In genomic region chr18:67500512-67500911, GRCh38 we compare ENCODE assay signal across 34 cellular contexts.
"Had no signal": no experiment of that assay in that cellular context is flagged by ENCODE, and none has a peak within 500 bp of the region (broad histone marks: within the 10 kb centered on the region; RNA-seq: fewer than 3 reads in every experiment).

No MANE protein-coding gene starts in this region.

- H3K4me3 Mint-ChIP-seq: activated CD4-positive, alpha-beta memory T cell treated with anti-CD3 and anti-CD28 coated beads, Interleukin-2, amount 10 ng/mL, durations not matched to agents 7 days and 5 days; activated naive CD8-positive, alpha-beta T cell treated with anti-CD3 and anti-CD28 coated beads for 36 hours; activated T-cell treated with anti-CD3 and anti-CD28 coated beads, Interleukin-2, amount 50 U/mL, for 72 hours; activated T-helper 17 cell treated with anti-CD3 and anti-CD28 coated beads, Interleukin-2, amount 50 U/mL, for 72 hours; central memory CD8-positive, alpha-beta T cell had no signal

- H3K9me3 Mint-ChIP-seq: activated CD4-positive, alpha-beta memory T cell treated with anti-CD3 and anti-CD28 coated beads, Interleukin-2, amount 10 ng/mL, durations not matched to agents 7 days and 5 days; activated T-cell treated with anti-CD3 and anti-CD28 coated beads, Interleukin-2, amount 50 U/mL, for 72 hours; activated T-helper 17 cell treated with anti-CD3 and anti-CD28 coated beads, Interleukin-2, amount 50 U/mL, for 72 hours; central memory CD8-positive, alpha-beta T cell had no signal

- H3K9ac ChIP-seq: KMS-11 had no signal

- H3K27me3 Mint-ChIP-seq: activated naive CD8-positive, alpha-beta T cell treated with anti-CD3 and anti-CD28 coated beads for 36 hours; activated T-helper 17 cell treated with anti-CD3 and anti-CD28 coated beads, Interleukin-2, amount 50 U/mL, for 72 hours had no signal

- H3K36me3 ChIP-seq: brain microvascular endothelial cell, cardiac muscle cell, Peyer's patch had no signal

- H3K4me1 Mint-ChIP-seq: activated CD4-positive, alpha-beta memory T cell treated with anti-CD3 and anti-CD28 coated beads, Interleukin-2, amount 10 ng/mL, durations not matched to agents 7 days and 5 days; activated naive CD8-positive, alpha-beta T cell treated with anti-CD3 and anti-CD28 coated beads for 36 hours; activated T-helper 17 cell treated with anti-CD3 and anti-CD28 coated beads, Interleukin-2, amount 50 U/mL, for 72 hours; central memory CD8-positive, alpha-beta T cell had no signal

- H3K4me3 ChIP-seq: cardiac muscle cell, Peyer's patch had no signal

- H3K9me3 ChIP-seq: Peyer's patch had no signal

- H3K36me3 Mint-ChIP-seq: activated naive CD8-positive, alpha-beta T cell treated with anti-CD3 and anti-CD28 coated beads for 36 hours had no signal

- DNase-seq: activated CD4-positive, alpha-beta memory T cell treated with anti-CD3 and anti-CD28 coated beads, Interleukin-2, amount 10 ng/mL, durations not matched to agents 7 days and 5 days; activated CD4-positive, alpha-beta T cell treated with anti-CD3 and anti-CD28 coated beads for 1 hour; activated CD4-positive, alpha-beta T cell treated with anti-CD3 and anti-CD28 coated beads for 48 hours; activated CD4-positive, CD25-positive, alpha-beta regulatory T cell; activated effector memory CD4-positive, alpha-beta T cell treated with anti-CD3 and anti-CD28 coated beads, Interleukin-2, amount 50 U/mL, for 16 hours; activated naive CD4-positive, alpha-beta T cell; activated naive CD4-positive, alpha-beta T cell treated with anti-CD3 and anti-CD28 coated beads, Interleukin-2, amount 50 U/mL, for 16 hours; activated naive CD8-positive, alpha-beta T cell treated with anti-CD3 and anti-CD28 coated beads for 36 hours; activated T-cell treated with anti-CD3 and anti-CD28 coated beads, Interleukin-2, amount 50 U/mL, for 1 hour; activated T-cell treated with anti-CD3 and anti-CD28 coated beads, Interleukin-2, amount 50 U/mL, for 72 hours; amniotic stem cell; aorta; brain microvascular endothelial cell; MM.1S; MV-4-11; NCI-H1092; NCI-H1436 treated with DMSO at 0.1 percent for 48 hours; NCI-H1694 treated with DMSO at 0.1 percent for 48 hours; NCI-H2029; NCI-H510A; NCI-H774; PC-3; Peyer's patch; RPMI8226; SIG-M5; SW 1271; T-helper 1 cell; T-helper 2 cell; T-helper 9 cell had no signal

- H3K4me2 ChIP-seq: KMS-11 had no signal

- H3K27ac ChIP-seq: brain microvascular endothelial cell, cardiac muscle cell, KMS-11, Peyer's patch, VCaP had no signal

- H3K27me3 ChIP-seq: brain microvascular endothelial cell, cardiac muscle cell, Peyer's patch had no signal

- H3K4me1 ChIP-seq: Peyer's patch had no signal

- H3K27ac Mint-ChIP-seq: activated CD4-positive, alpha-beta memory T cell treated with anti-CD3 and anti-CD28 coated beads, Interleukin-2, amount 10 ng/mL, durations not matched to agents 7 days and 5 days; activated naive CD8-positive, alpha-beta T cell treated with anti-CD3 and anti-CD28 coated beads for 36 hours; activated T-cell treated with anti-CD3 and anti-CD28 coated beads, Interleukin-2, amount 50 U/mL, for 72 hours; activated T-helper 17 cell treated with anti-CD3 and anti-CD28 coated beads, Interleukin-2, amount 50 U/mL, for 72 hours had no signal
